28 cellular contexts compared by ENCODE assay signal in the genomic region with DNA sequence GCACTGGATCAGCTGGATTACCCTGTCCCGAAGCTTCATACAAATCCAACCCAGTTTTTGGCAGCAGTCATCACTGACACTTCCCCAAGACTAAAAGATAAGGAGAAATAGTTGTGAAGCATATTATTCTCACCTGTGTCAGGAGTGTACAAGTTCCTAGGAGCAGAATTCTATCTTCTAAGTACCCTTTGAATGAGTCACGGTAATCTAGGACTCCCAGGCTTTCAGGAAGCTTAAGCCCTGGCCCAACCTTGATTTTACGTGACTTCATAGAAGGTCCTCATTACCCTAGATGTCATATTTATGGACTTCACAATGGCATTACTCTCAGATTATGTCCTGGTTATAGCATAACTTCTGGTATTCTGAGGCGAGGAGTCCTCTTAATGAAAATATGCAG.
"Had no signal": no experiment of that assay in that cellular context is flagged by ENCODE, and none has a peak within 500 bp of the region (broad histone marks: within the 10 kb centered on the region; RNA-seq: fewer than 3 reads in every experiment).

No MANE protein-coding gene starts in this region.

- H3K36me3 ChIP-seq: colonic mucosa, gastrocnemius medialis had no signal

- H3K9me3 ChIP-seq: colonic mucosa, esophagus muscularis mucosa, esophagus squamous epithelium, gastrocnemius medialis, gastroesophageal sphincter, heart left ventricle, heart right ventricle had no signal

- H3K9me3 Mint-ChIP-seq: dendritic cell treated with granulocyte-macrophage colony-stimulating factor and Interleukin-4, amounts not matched to agents 40 ng/mL and 50 ng/mL, for 4 days; effector memory CD8-positive, alpha-beta T cell; endodermal cell had no signal

- H3K27me3 Mint-ChIP-seq: dendritic cell treated with granulocyte-macrophage colony-stimulating factor and Interleukin-4, amounts not matched to agents 40 ng/mL and 50 ng/mL, for 4 days; effector memory CD8-positive, alpha-beta T cell had no signal

- H3K4me1 Mint-ChIP-seq: endodermal cell had no signal

- H3K27me3 ChIP-seq: colonic mucosa, dorsolateral prefrontal cortex, esophagus muscularis mucosa, esophagus squamous epithelium, foreskin keratinocyte, gastrocnemius medialis, gastroesophageal sphincter, heart left ventricle, heart right ventricle had no signal

- DNase-seq: colonic mucosa; cortex of kidney; dermis blood vessel endothelial cell; dorsolateral prefrontal cortex; effector CD4-positive, alpha-beta T cell; effector CD8-positive, alpha-beta T cell; effector memory CD4-positive, alpha-beta T cell; effector memory CD8-positive, alpha-beta T cell; endodermal cell; erythroblast; esophagus squamous epithelium; foreskin fibroblast; foreskin keratinocyte; foreskin melanocyte; gastrocnemius medialis; glutamatergic neuron; head of caudate nucleus; heart left ventricle; heart right ventricle had no signal

- H3K4me3 ChIP-seq: colonic mucosa, coronary artery, dorsolateral prefrontal cortex, esophagus muscularis mucosa, esophagus squamous epithelium, gastrocnemius medialis, gastroesophageal sphincter, heart left ventricle, heart right ventricle had no signal

- H3K27ac ChIP-seq: colonic mucosa, coronary artery, dorsolateral prefrontal cortex, epithelial cell of prostate, esophagus muscularis mucosa, esophagus squamous epithelium, foreskin keratinocyte, gastrocnemius medialis, gastroesophageal sphincter, heart left ventricle, heart right ventricle had no signal

- ATAC-seq: effector memory CD8-positive, alpha-beta T cell; esophagus mucosa; foreskin keratinocyte; gastrocnemius medialis; gastroesophageal sphincter; heart left ventricle; heart right ventricle had no signal

- H3K27ac Mint-ChIP-seq: effector memory CD8-positive, alpha-beta T cell; endodermal cell had no signal

- FAIRE-seq: colon, endometrium, frontal cortex had no signal

- H3K4me1 ChIP-seq: colonic mucosa, esophagus muscularis mucosa, esophagus squamous epithelium, foreskin keratinocyte, gastrocnemius medialis, gastroesophageal sphincter, heart left ventricle, heart right ventricle had no signal

- H3K4me3 Mint-ChIP-seq: dendritic cell treated with granulocyte-macrophage colony-stimulating factor and Interleukin-4, amounts not matched to agents 40 ng/mL and 50 ng/mL, for 4 days; effector memory CD8-positive, alpha-beta T cell; endodermal cell had no signal
